In genomic region chr19:33175886-33176669, GRCh38 we compare ENCODE assay signal across 8 cellular contexts. TPM values are rescaled to one million over a fixed set of nuclear protein-coding genes. Genes with fewer than 3 reads are reported as not detected.
A peak's percentile ranks its signal among the peaks of the same experiment; 100 is the strongest.
DNase-seq lines count a peak whose midpoint lies in the region; ATAC-seq and TF ChIP-seq lines count a peak whose summit lies in the region.

No MANE protein-coding gene starts in this region.

- in situ Hi-C loops in G401 (cut with HindIII; ENCODE audit: low sequenced_read_pairs): no loop called here

- H3K4me3 ChIP-seq in left ventricle myocardium inferior (peak overlapping the region; percentile 89), rectal smooth muscle tissue (ENCODE audit: low read length) (peak overlapping the region; percentile 85)

- H3K36me3 Mint-ChIP-seq in activated naive CD8-positive, alpha-beta T cell: no peaks in the 10 kb centered on the region

- no peaks in the 10 kb centered on the region for H3K9me3 Mint-ChIP-seq in activated naive CD8-positive, alpha-beta T cell (ENCODE audit: low read depth)

- peak overlapping the region; percentile 98 for H3K27ac Mint-ChIP-seq in activated naive CD8-positive, alpha-beta T cell

- peak overlapping the region; percentile 63 for H3K9ac ChIP-seq in rectal smooth muscle tissue (ENCODE audit: low read length)

- no peaks in the 10 kb centered on the region for H3K9me3 ChIP-seq in left ventricle myocardium inferior (replicated peaks)

- H3K4me1 ChIP-seq in left ventricle myocardium inferior (peaks cover 47% of the 10 kb centered on the region), rectal smooth muscle tissue (ENCODE audit: control insufficient read depth, insufficient read depth, low read length) (peaks cover 9% of the 10 kb centered on the region)

- no peak for TF ChIP-seq CTCF in left ventricle myocardium inferior (IDR thresholded peaks at IDR 0.05; ENCODE audit: borderline replicate concordance)

- peaks cover 42% of the 10 kb centered on the region for H3K4me1 Mint-ChIP-seq in activated naive CD8-positive, alpha-beta T cell (ENCODE audit: low read depth)

- H3K36me3 ChIP-seq in left ventricle myocardium inferior (no peaks in the 10 kb centered on the region), rectal smooth muscle tissue (ENCODE audit: control insufficient read depth, insufficient read depth, low read length) (no peaks in the 10 kb centered on the region)

- H3K27me3 Mint-ChIP-seq in activated naive CD8-positive, alpha-beta T cell: no peaks in the 10 kb centered on the region

- H3K4me3 Mint-ChIP-seq in activated naive CD8-positive, alpha-beta T cell: peak overlapping the region; percentile 96

- H3K27ac ChIP-seq in left ventricle myocardium inferior (replicated peaks) (peak overlapping the region; percentile 97), rectal smooth muscle tissue (ENCODE audit: low read depth, low read length) (peak overlapping the region; percentile 90)

- ATAC-seq in GM18909 (IDR thresholded peaks at IDR 0.05; ENCODE audit: poor library complexity, unreplicated experiment) (peak; percentile 5), GM21526 (IDR thresholded peaks at IDR 0.05; ENCODE audit: low FRiP score, unreplicated experiment) (no peak)

- no peaks in the 10 kb centered on the region for H3K27me3 ChIP-seq in left ventricle myocardium inferior (ENCODE audit: low read depth)
- H3K27me3 ChIP-seq in rectal smooth muscle tissue (ENCODE audit: control insufficient read depth, insufficient read depth, low read length): no peaks in the 10 kb centered on the region

- DNase-seq in A172 (ENCODE audit: low spot score) (peak; percentile 42), NCI-H146 treated with DMSO at 0.1 percent for 48 hours (lab: John Stamatoyannopoulos, UW; ENCODE audit: unreplicated experiment) (peak; percentile 35), left ventricle myocardium inferior (no peak), G401 (ENCODE audit: low spot score) (no peak)

- intact Hi-C loops in left ventricle myocardium inferior (cut with micrococcal nuclease): no loop called here

RNA-seq across cellular contexts. Expression of gene LRP3, which starts 18.1 kb away (rescaled TPM):
- 85.2 and 86.5 TPM in 2 replicates for total RNA-seq in A172 (2014; rRNA removed; shearing (Covaris generic))
- 20.8 TPM for total RNA-seq in left ventricle myocardium inferior
- total RNA-seq in G401 (2014; rRNA removed; shearing (Covaris generic)): 66.4 and 81.7 TPM in 2 replicates

RNA-seq across cellular contexts. Expression of gene WDR88, which starts 44.2 kb away (rescaled TPM):
- not detected in 2 replicates for total RNA-seq in A172 (2014; rRNA removed; shearing (Covaris generic))
- total RNA-seq in left ventricle myocardium inferior: not detected
- not detected in 2 replicates for total RNA-seq in G401 (2014; rRNA removed; shearing (Covaris generic))

RNA-seq across cellular contexts. Expression of gene SLC7A10, which starts 49.6 kb away (rescaled TPM):
- total RNA-seq in A172 (2014; rRNA removed; shearing (Covaris generic)): not detected in 2 replicates
- not detected for total RNA-seq in left ventricle myocardium inferior
- total RNA-seq in G401 (2014; rRNA removed; shearing (Covaris generic)): not detected in 2 replicates

Comparison
In these comparisons a context has a peak if more than half of its experiments do, and no peak if none do; other contexts are left out.
1. DNase-seq: peak in A172 (single experiment) and NCI-H146 treated with DMSO at 0.1 percent for 48 hours (single experiment); none in left ventricle myocardium inferior (single experiment) and G401 (single experiment).